ENCODE assay signal across 13 cellular contexts in the genomic region with DNA sequence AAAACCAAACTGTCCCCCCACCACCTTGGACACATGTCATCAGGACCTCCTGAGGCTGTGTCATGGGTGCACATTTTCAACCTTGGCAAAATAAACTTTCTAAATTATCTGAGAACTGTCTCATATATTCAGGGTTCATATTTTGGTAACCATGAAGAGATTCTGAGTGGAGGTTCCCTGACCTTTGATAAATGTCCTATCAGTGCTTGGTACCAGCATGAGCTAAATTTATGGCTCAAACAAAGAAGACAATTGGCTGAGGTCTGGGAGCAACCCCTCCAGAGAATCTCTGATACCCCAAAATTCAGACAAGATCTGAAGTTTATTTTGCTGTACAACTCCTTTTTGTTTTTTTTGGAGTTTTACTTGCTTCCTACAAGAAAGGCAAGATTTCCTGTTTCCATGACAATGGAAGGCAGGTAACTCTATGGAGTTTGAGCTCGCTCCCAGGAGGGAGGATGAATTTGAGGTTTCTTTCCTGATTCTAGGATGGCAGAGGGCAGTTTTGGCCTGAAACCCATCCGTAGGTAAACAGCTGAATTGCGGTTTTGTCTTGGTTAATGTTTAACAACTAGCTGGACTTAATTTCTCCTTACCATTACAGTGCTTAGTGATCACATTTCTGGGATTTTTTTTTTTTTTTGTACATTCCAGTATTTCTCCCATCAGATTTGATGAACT. TPM values are rescaled to one million over a fixed set of nuclear protein-coding genes. Genes with fewer than 3 reads are reported as not detected.
DNase-seq lines count a peak whose midpoint lies in the region; ATAC-seq and TF ChIP-seq lines count a peak whose summit lies in the region.
"Had no signal": no experiment of that assay in that cellular context is flagged by ENCODE, and none has a peak within 500 bp of the region (broad histone marks: within the 10 kb centered on the region; RNA-seq: fewer than 3 reads in every experiment).

No MANE protein-coding gene starts in this region.

- H3K4me3 Mint-ChIP-seq in Caco-2 (ENCODE audit: unreplicated experiment) (peak overlapping the region; percentile 54), CD14-positive monocyte (no peak overlapping the region)
- H3K4me3 Mint-ChIP-seq: immature natural killer cell had no signal

- peak overlapping the region; percentile 58 for H3K27ac ChIP-seq in colonic mucosa
- H3K27ac ChIP-seq in PC-9: no peak overlapping the region
- H3K27ac ChIP-seq: adrenal gland, RWPE1 had no signal

- no peaks in the 10 kb centered on the region for H3K36me3 Mint-ChIP-seq in Caco-2 (ENCODE audit: insufficient read depth, unreplicated experiment)
- H3K36me3 Mint-ChIP-seq in CD14-positive monocyte: no peaks in the 10 kb centered on the region
- H3K36me3 Mint-ChIP-seq: immature natural killer cell had no signal

- TF ChIP-seq CTCF in Caco-2 (IDR thresholded peaks at IDR 0.05; ENCODE audit: insufficient read depth in 1 of 2, low read depth in 1 of 2, low read length in 1 of 2, severe bottlenecking in 1 of 2, unreplicated experiment in 1 of 2) (no peak), colonic mucosa (IDR thresholded peaks at IDR 0.05) (no peak), PC-9 (conservative IDR thresholded peaks at IDR 0.05) (no peak), GM20000 (IDR thresholded peaks at IDR 0.05; ENCODE audit: extremely low read depth, missing control alignments) (no peak), CD14-positive monocyte (IDR thresholded peaks at IDR 0.05) (no peak)

- CTCF ChIA-PET in Caco-2 (lab: Charles Lee): no interaction called here
- CTCF ChIA-PET in PC-9 (lab: Charles Lee): interaction anchor here (0.6 kb wide), 1 partner anchor 1893 kb away, joined by 3 read pairs; no protein-coding TSS in a partner anchor

- no peaks in the 10 kb centered on the region for H3K9me3 ChIP-seq in Caco-2
- no peaks in the 10 kb centered on the region for H3K9me3 ChIP-seq in colonic mucosa
- H3K9me3 ChIP-seq in PC-9 (ENCODE audit: insufficient read depth, low read depth): no peaks in the 10 kb centered on the region
- H3K9me3 ChIP-seq: adrenal gland had no signal

- no peaks in the 10 kb centered on the region for H3K79me2 ChIP-seq in PC-9 (ENCODE audit: low read depth)

- H3K9me2 ChIP-seq in PC-9 (ENCODE audit: insufficient read depth): no peaks in the 10 kb centered on the region

- BruUV-seq in Caco-2 (replicated peaks; lab: Mats Ljungman, UMichigan) (no TSS peak), PC-9 (replicated peaks; lab: Mats Ljungman, UMichigan) (no TSS peak)

- peak overlapping the region; percentile 39 for H3K27ac Mint-ChIP-seq in Caco-2 (ENCODE audit: unreplicated experiment)
- no peak overlapping the region for H3K27ac Mint-ChIP-seq in CD14-positive monocyte
- H3K27ac Mint-ChIP-seq: immature natural killer cell had no signal

- H3K4me1 ChIP-seq in Caco-2: peaks cover 28% of the 10 kb centered on the region
- no peaks in the 10 kb centered on the region for H3K4me1 ChIP-seq in colonic mucosa
- no peaks in the 10 kb centered on the region for H3K4me1 ChIP-seq in PC-9 (replicated peaks; ENCODE audit: insufficient read depth)
- H3K4me1 ChIP-seq: adrenal gland had no signal

- peaks cover 17% of the 10 kb centered on the region for H3K4me1 Mint-ChIP-seq in Caco-2 (ENCODE audit: low read depth, unreplicated experiment)
- no peaks in the 10 kb centered on the region for H3K4me1 Mint-ChIP-seq in CD14-positive monocyte
- H3K4me1 Mint-ChIP-seq: immature natural killer cell had no signal

- H4K20me1 ChIP-seq in PC-9 (ENCODE audit: insufficient read depth): no peaks in the 10 kb centered on the region

- ATAC-seq in GM19467 (IDR thresholded peaks at IDR 0.05; ENCODE audit: unreplicated experiment) (peak; percentile 23), HG03095 (IDR thresholded peaks at IDR 0.05; ENCODE audit: unreplicated experiment) (peak; percentile 21)

- H3K9ac ChIP-seq in colonic mucosa (ENCODE audit: low read depth in 2 of 2, low read length in 2 of 2): no peak overlapping the region

- H3K36me3 ChIP-seq in Caco-2 (ENCODE audit: control insufficient read depth, insufficient read depth, low read length): no peaks in the 10 kb centered on the region
- no peaks in the 10 kb centered on the region for H3K36me3 ChIP-seq in colonic mucosa
- no peaks in the 10 kb centered on the region for H3K36me3 ChIP-seq in PC-9 (ENCODE audit: low read depth)
- H3K36me3 ChIP-seq: adrenal gland had no signal

- H3K9me3 Mint-ChIP-seq in Caco-2 (ENCODE audit: unreplicated experiment) (peaks cover 12% of the 10 kb centered on the region), CD14-positive monocyte (peaks cover 0 to 3% (median 0%) of the 10 kb centered on the region in 7 donors)

- H3K27me3 Mint-ChIP-seq in Caco-2 (ENCODE audit: insufficient read depth, unreplicated experiment) (no peaks in the 10 kb centered on the region), CD14-positive monocyte (ENCODE audit: low read depth in 3 of 3) (no peaks in the 10 kb centered on the region)

- no peak overlapping the region for H3K4me2 ChIP-seq in PC-9

- intact Hi-C loops in Caco-2 (cut with micrococcal nuclease; ENCODE audit: unreplicated experiment): loop anchor here (5.0 to 10.0 kb wide), 3 partner anchors 206 to 381 kb away; no protein-coding TSS in a partner anchor
- intact Hi-C loops in colonic mucosa (cut with DNase I): no loop called here
- intact Hi-C loops in PC-9 (cut with micrococcal nuclease; ENCODE audit: unreplicated experiment): no loop called here
- intact Hi-C loops in CD14-positive monocyte (cut with micrococcal nuclease): no loop called here

- H2AFZ ChIP-seq in PC-9: no peak overlapping the region

- no peaks in the 10 kb centered on the region for H3K27me3 ChIP-seq in Caco-2 (replicated peaks; ENCODE audit: control insufficient read depth, insufficient read depth, low read length)
- H3K27me3 ChIP-seq in colonic mucosa: no peaks in the 10 kb centered on the region
- no peaks in the 10 kb centered on the region for H3K27me3 ChIP-seq in PC-9 (ENCODE audit: insufficient read depth, low read depth)
- H3K27me3 ChIP-seq: adrenal gland had no signal

- DNase-seq in Caco-2 (peak; percentile 45 to 48), colonic mucosa (peak; percentile 38), PC-9 (no peak), GM20000 (ENCODE audit: low spot score) (no peak), CD14-positive monocyte (ENCODE audit: low spot score) (no peak), NCI-H82 (lab: John Stamatoyannopoulos, UW) (no peak)
- DNase-seq: activated CD4-positive, alpha-beta T cell treated with anti-CD3 and anti-CD28 coated beads, Interleukin-2, amount 50 U/mL, for 1 hour; adrenal gland; immature natural killer cell had no signal

- POLR2A ChIA-PET in Caco-2 (lab: Charles Lee) (no interaction called here), PC-9 (lab: Charles Lee; ENCODE audit: unreplicated experiment) (no interaction called here)

- H3K4me3 ChIP-seq in Caco-2 (ENCODE audit: low read depth, low read length) (no peak overlapping the region), colonic mucosa (no peak overlapping the region), PC-9 (no peak overlapping the region)
- H3K4me3 ChIP-seq: adrenal gland had no signal

- no peaks in the 10 kb centered on the region for H3F3A ChIP-seq in PC-9 (ENCODE audit: insufficient read depth, low read depth)

RNA-seq across cellular contexts. Expression of a gene that starts 14.5 kb away (rescaled TPM):
- total RNA-seq in Caco-2 (2022) (0.32 and 0.42 TPM in 2 replicates), colonic mucosa (10 to 100 TPM; 50.8 to 69.8 TPM), PC-9 (2021) (not detected in 2 replicates)
- not detected for polyA plus RNA-seq in CD14-positive monocyte
- polyA plus RNA-seq: adrenal gland, AG04450, immature natural killer cell had no signal

Comparison
In these comparisons a context has a peak if more than half of its experiments do, and no peak if none do; other contexts are left out.
1. DNase-seq: peak in Caco-2 (2 of 2) and colonic mucosa (single experiment); none in PC-9 (0 of 2), GM20000 (single experiment), CD14-positive monocyte (single experiment) and NCI-H82 (single experiment).
2. RNA of a gene that starts 14.5 kb away (total RNA-seq): 50.8 to 69.8 TPM in colonic mucosa; 0.32 to 0.42 TPM in Caco-2 and not detected in PC-9; every median in the first group is over 10 times any median in the second.